ENCODE assay signal across 8 cellular contexts in the genomic region with DNA sequence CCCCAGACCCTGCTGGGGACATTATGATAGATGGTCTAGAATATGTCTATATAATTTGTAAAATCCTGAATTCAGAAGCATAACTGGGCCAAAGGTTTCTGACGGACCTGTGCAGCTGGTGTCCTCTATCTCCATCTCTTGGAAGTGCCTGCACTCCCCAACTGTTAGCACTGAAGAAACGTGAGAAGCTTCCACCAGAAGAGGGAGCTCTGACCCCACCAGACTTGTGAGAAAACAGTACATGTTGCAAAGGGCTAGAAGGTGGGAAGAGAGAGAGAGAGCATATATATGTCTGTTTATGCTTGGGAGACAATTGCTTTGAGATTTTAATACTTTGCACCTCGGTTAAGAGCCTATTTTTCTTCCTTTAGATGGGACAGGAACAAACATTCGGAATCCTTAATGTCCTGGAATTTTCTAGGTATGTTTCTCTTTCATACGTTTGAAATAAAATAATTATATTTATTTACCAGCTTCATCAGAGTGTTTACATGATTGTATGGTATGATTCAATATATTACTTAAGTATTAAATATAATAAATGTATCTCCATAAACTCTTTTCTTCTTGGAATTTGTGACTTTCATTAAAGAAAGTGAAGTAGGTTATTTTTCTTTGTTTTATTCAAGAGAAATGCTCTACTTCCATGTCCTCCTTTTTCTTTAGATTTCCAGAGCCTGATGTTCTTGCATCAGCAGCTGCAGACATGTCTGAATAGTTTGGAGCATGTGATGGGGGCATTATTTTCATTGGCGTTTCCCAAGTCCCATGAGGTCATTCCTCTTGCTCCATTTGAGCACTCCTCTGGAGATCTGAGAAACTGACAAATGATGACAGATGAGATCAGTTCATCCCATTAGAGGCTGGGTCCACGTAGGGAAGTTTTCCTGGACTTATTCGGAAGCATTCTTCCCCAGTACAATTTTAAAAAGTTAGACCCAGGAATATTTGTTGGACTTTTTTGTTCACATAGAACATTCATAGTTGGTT.
A peak's percentile ranks its signal among the peaks of the same experiment; 100 is the strongest.
DNase-seq lines count a peak whose midpoint lies in the region; ATAC-seq, FAIRE-seq and TF ChIP-seq lines count a peak whose summit lies in the region.

No MANE protein-coding gene starts in this region.

- peak; percentile 79 for TF ChIP-seq CTCF in GM10266 (IDR thresholded peaks at IDR 0.05; ENCODE audit: control insufficient read depth, insufficient read depth, low read depth, missing control alignments)
- TF ChIP-seq CTCF in WI38 (IDR thresholded peaks at IDR 0.05; ENCODE audit: low read depth, low read length): peak; percentile 33
- TF ChIP-seq CTCF in cardiac fibroblast (IDR thresholded peaks at IDR 0.05; ENCODE audit: low read depth, low read length): peak; percentile 85
- peak; percentile 83 for TF ChIP-seq CTCF in kidney (IDR thresholded peaks at IDR 0.05; ENCODE audit: borderline replicate concordance, extremely low read depth, insufficient read depth)

- no peaks in the 10 kb centered on the region for H3K36me3 ChIP-seq in kidney (ENCODE audit: control insufficient read depth in 1 of 2, insufficient read depth in 2 of 2, low read length in 2 of 2)

- DNase-seq in GM10266 (ENCODE audit: extremely low spot score) (peak; percentile 48), NCI-H345 (lab: John Stamatoyannopoulos, UW) (peak; percentile 77), cardiac fibroblast (ENCODE audit: low read depth in 2 of 2) (peak; percentile 88 to 89), kidney (no peak)
- DNase-seq in stimulated activated CD4-positive, alpha-beta T cell treated with anti-CD3 and anti-CD28 coated beads, Interleukin-2, amount 100 ng/mL, for 4 hours (ENCODE audit: low read depth): peak; percentile 53

- H3K4me1 ChIP-seq in kidney (ENCODE audit: control insufficient read depth in 1 of 2, insufficient read depth in 1 of 2, low read depth in 1 of 2, low read length in 2 of 2): no peaks in the 10 kb centered on the region

- H3K9me3 ChIP-seq in kidney (ENCODE audit: control insufficient read depth in 1 of 2, low read length in 2 of 2): no peaks in the 10 kb centered on the region

- intact Hi-C loops in kidney (cut with DNase I): loop anchor here (5.0 kb wide), 1 partner anchor 488 kb away; no protein-coding TSS in a partner anchor

- no peak overlapping the region for H3K4me3 ChIP-seq in WI38 (ENCODE audit: low read depth, low read length)
- no peak overlapping the region for H3K4me3 ChIP-seq in cardiac fibroblast (replicated peaks in 1 of 2; ENCODE audit: low read depth in 2 of 2, low read length in 2 of 2)
- no peak overlapping the region for H3K4me3 ChIP-seq in kidney (ENCODE audit: low read length in 2 of 2)

- no peak overlapping the region for H3K9ac ChIP-seq in kidney (ENCODE audit: low read length in 2 of 2)

- ATAC-seq in HG03095 (IDR thresholded peaks at IDR 0.05; ENCODE audit: unreplicated experiment) (peak; percentile 73), GM19395 (IDR thresholded peaks at IDR 0.05; ENCODE audit: unreplicated experiment) (no peak)

- peak; percentile 59 for FAIRE-seq in kidney (lab: Jason Lieb, UNC)

- no peak overlapping the region for H3K27ac ChIP-seq in kidney (ENCODE audit: low read depth in 2 of 2, low read length in 2 of 2)

Comparison
In these comparisons a context has a peak if more than half of its experiments do, and no peak if none do; other contexts are left out.
1. CTCF ChIP-seq: peak in every context shown above with its lines; median percentile 85 in cardiac fibroblast; 83 in kidney; 79 in GM10266; 33 in WI38.